Comparison of ENCODE assay signal across 31 cellular contexts in the genomic region with DNA sequence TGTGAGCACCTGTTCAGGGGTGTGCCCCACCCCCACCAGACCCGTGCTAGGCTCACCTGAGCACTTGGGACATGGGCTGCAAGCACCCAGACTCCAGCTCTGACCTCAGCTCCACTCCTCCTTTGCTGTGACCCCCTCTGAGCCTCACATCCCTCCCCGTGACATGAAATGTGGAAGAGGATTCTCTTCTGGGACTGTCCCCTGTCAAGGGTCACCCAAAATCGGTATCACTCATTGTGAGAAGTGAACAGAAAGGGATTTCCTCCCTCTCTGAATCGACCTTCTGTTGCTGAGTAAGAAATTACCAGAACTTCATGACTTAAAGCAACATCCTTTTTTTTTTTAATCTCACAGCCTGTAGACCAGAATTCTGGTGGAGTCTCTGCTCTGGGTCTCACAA. TPM values are rescaled to one million over a fixed set of nuclear protein-coding genes. Genes with fewer than 3 reads are reported as not detected.
DNase-seq lines count a peak whose midpoint lies in the region; ATAC-seq lines count a peak whose summit lies in the region.
"Had no signal": no experiment of that assay in that cellular context is flagged by ENCODE, and none has a peak within 500 bp of the region (broad histone marks: within the 10 kb centered on the region; RNA-seq: fewer than 3 reads in every experiment).

No MANE protein-coding gene starts in this region.

- DNase-seq in activated T-cell treated with anti-CD3 and anti-CD28 coated beads, Interleukin-2, amount 50 U/mL, for 72 hours, result no peak
- DNase-seq in activated T-cell treated with anti-CD3 and anti-CD28 coated beads for 4 hours (no peak), islet precursor cell (no peak), COLO829 (ENCODE audit: low spot score) (no peak)
- no peak for DNase-seq in activated T-helper 1 cell treated with anti-CD3 and anti-CD28 coated beads, Interleukin-12 subunit alpha, Interleukin-12 subunit beta, Interleukin-2, Interleukin-4 antibody, amounts not matched to agents 30 ng/mL and 10 ng/mL and 1 ng/mL, durations not matched to agents 14 hours and 24 hours and 36 hours (ENCODE audit: low spot score)
- DNase-seq: activated CD8-positive, alpha-beta memory T cell treated with anti-CD3 and anti-CD28 coated beads for 24 hours; activated gamma-delta T cell; activated naive CD8-positive, alpha-beta T cell treated with anti-CD3 and anti-CD28 coated beads, Interleukin-2, amount 50 U/mL, for 24 hours; caudate nucleus; CD4-positive, CD25-positive, alpha-beta regulatory T cell; cortex of kidney; DMS79 treated with DMSO at 0.1 percent for 48 hours; effector memory CD8-positive, alpha-beta T cell; erythroblast; GF-D8; glutamatergic neuron; HFFc6; Karpas-422; NCI-H1417; NCI-H2081; NCI-H774; nephron progenitor cell; SIG-M5; stimulated activated naive CD4-positive, alpha-beta T cell; upper lobe of right lung had no signal

- no peak overlapping the region for H3K4me3 Mint-ChIP-seq in activated T-cell treated with anti-CD3 and anti-CD28 coated beads, Interleukin-2, amount 50 U/mL, for 72 hours
- H3K4me3 Mint-ChIP-seq in activated T-helper 1 cell treated with anti-CD3 and anti-CD28 coated beads, Interleukin-12 subunit alpha, Interleukin-12 subunit beta, Interleukin-2, Interleukin-4 antibody, amounts not matched to agents 30 ng/mL and 10 ng/mL and 1 ng/mL, durations not matched to agents 14 hours and 24 hours and 36 hours, result no peak overlapping the region
- H3K4me3 Mint-ChIP-seq: activated naive CD8-positive, alpha-beta T cell treated with anti-CD3 and anti-CD28 coated beads, Interleukin-2, amount 50 U/mL, for 24 hours; CD4-positive, CD25-positive, alpha-beta regulatory T cell; effector memory CD8-positive, alpha-beta T cell; GM23338; HFFc6; nephron progenitor cell had no signal

- intact Hi-C loops in activated T-helper 1 cell treated with anti-CD3 and anti-CD28 coated beads, Interleukin-12 subunit alpha, Interleukin-12 subunit beta, Interleukin-2, Interleukin-4 antibody, amounts not matched to agents 30 ng/mL and 10 ng/mL and 1 ng/mL, durations not matched to agents 14 hours and 24 hours and 36 hours (cut with micrococcal nuclease), result loop anchor here (10.0 kb wide), 1 partner anchor 125 kb away; no protein-coding TSS in a partner anchor

- H3K9me3 Mint-ChIP-seq in activated T-cell treated with anti-CD3 and anti-CD28 coated beads, Interleukin-2, amount 50 U/mL, for 72 hours, result peaks cover 0 to 5% of the 10 kb centered on the region in 2 donors
- peaks cover 4% of the 10 kb centered on the region for H3K9me3 Mint-ChIP-seq in activated T-helper 1 cell treated with anti-CD3 and anti-CD28 coated beads, Interleukin-12 subunit alpha, Interleukin-12 subunit beta, Interleukin-2, Interleukin-4 antibody, amounts not matched to agents 30 ng/mL and 10 ng/mL and 1 ng/mL, durations not matched to agents 14 hours and 24 hours and 36 hours
- H3K9me3 Mint-ChIP-seq: activated naive CD8-positive, alpha-beta T cell treated with anti-CD3 and anti-CD28 coated beads, Interleukin-2, amount 50 U/mL, for 24 hours; effector memory CD8-positive, alpha-beta T cell had no signal

- H3K4me1 Mint-ChIP-seq in activated T-cell treated with anti-CD3 and anti-CD28 coated beads, Interleukin-2, amount 50 U/mL, for 72 hours (ENCODE audit: low read depth), result peaks cover 15% of the 10 kb centered on the region
- no peaks in the 10 kb centered on the region for H3K4me1 Mint-ChIP-seq in activated T-helper 1 cell treated with anti-CD3 and anti-CD28 coated beads, Interleukin-12 subunit alpha, Interleukin-12 subunit beta, Interleukin-2, Interleukin-4 antibody, amounts not matched to agents 30 ng/mL and 10 ng/mL and 1 ng/mL, durations not matched to agents 14 hours and 24 hours and 36 hours (ENCODE audit: low read depth)
- H3K4me1 Mint-ChIP-seq: activated naive CD8-positive, alpha-beta T cell treated with anti-CD3 and anti-CD28 coated beads, Interleukin-2, amount 50 U/mL, for 24 hours had no signal

- peak; percentile 56 to 84 for ATAC-seq in activated T-cell treated with anti-CD3 and anti-CD28 coated beads, Interleukin-2, amount 50 U/mL, for 72 hours (replicated peaks in 1 of 2)
- ATAC-seq in HG02870 (IDR thresholded peaks at IDR 0.05; ENCODE audit: unreplicated experiment) (peak; percentile 48), GM21717 (IDR thresholded peaks at IDR 0.05; ENCODE audit: unreplicated experiment) (no peak), HG02571 (IDR thresholded peaks at IDR 0.05; ENCODE audit: unreplicated experiment) (no peak)
- ATAC-seq: activated naive CD8-positive, alpha-beta T cell treated with anti-CD3 and anti-CD28 coated beads, Interleukin-2, amount 50 U/mL, for 24 hours; effector memory CD8-positive, alpha-beta T cell; GM23338; HepG2; upper lobe of right lung had no signal

- H3K36me3 Mint-ChIP-seq in activated T-cell treated with anti-CD3 and anti-CD28 coated beads, Interleukin-2, amount 50 U/mL, for 72 hours (ENCODE audit: insufficient read depth in 2 of 2), result peaks cover 2% of the 10 kb centered on the region in 2 donors
- H3K36me3 Mint-ChIP-seq in activated T-helper 1 cell treated with anti-CD3 and anti-CD28 coated beads, Interleukin-12 subunit alpha, Interleukin-12 subunit beta, Interleukin-2, Interleukin-4 antibody, amounts not matched to agents 30 ng/mL and 10 ng/mL and 1 ng/mL, durations not matched to agents 14 hours and 24 hours and 36 hours (ENCODE audit: low read depth), result no peaks in the 10 kb centered on the region
- H3K36me3 Mint-ChIP-seq: CD4-positive, CD25-positive, alpha-beta regulatory T cell had no signal

- H3K27ac Mint-ChIP-seq in activated T-cell treated with anti-CD3 and anti-CD28 coated beads, Interleukin-2, amount 50 U/mL, for 72 hours, result no peak overlapping the region
- peak overlapping the region; percentile 44 for H3K27ac Mint-ChIP-seq in activated T-helper 1 cell treated with anti-CD3 and anti-CD28 coated beads, Interleukin-12 subunit alpha, Interleukin-12 subunit beta, Interleukin-2, Interleukin-4 antibody, amounts not matched to agents 30 ng/mL and 10 ng/mL and 1 ng/mL, durations not matched to agents 14 hours and 24 hours and 36 hours
- H3K27ac Mint-ChIP-seq: activated naive CD8-positive, alpha-beta T cell treated with anti-CD3 and anti-CD28 coated beads, Interleukin-2, amount 50 U/mL, for 24 hours; CD4-positive, CD25-positive, alpha-beta regulatory T cell; effector memory CD8-positive, alpha-beta T cell; GM23338; HFFc6 had no signal

- peaks cover 26% of the 10 kb centered on the region for H3K27me3 Mint-ChIP-seq in activated T-cell treated with anti-CD3 and anti-CD28 coated beads, Interleukin-2, amount 50 U/mL, for 72 hours (ENCODE audit: low read depth)
- H3K27me3 Mint-ChIP-seq in activated T-helper 1 cell treated with anti-CD3 and anti-CD28 coated beads, Interleukin-12 subunit alpha, Interleukin-12 subunit beta, Interleukin-2, Interleukin-4 antibody, amounts not matched to agents 30 ng/mL and 10 ng/mL and 1 ng/mL, durations not matched to agents 14 hours and 24 hours and 36 hours (ENCODE audit: insufficient read depth), result peaks cover 27% of the 10 kb centered on the region

RNA-seq across cellular contexts. Expression of a gene that starts 6.2 kb away (rescaled TPM):
- total RNA-seq in activated T-cell treated with anti-CD3 and anti-CD28 coated beads, Interleukin-2, amount 50 U/mL, for 72 hours, result 1 to 10 TPM in 1 of 2 donors, under 1 TPM in 1; 0.38 to 2.4 TPM
- total RNA-seq in activated T-helper 1 cell treated with anti-CD3 and anti-CD28 coated beads, Interleukin-12 subunit alpha, Interleukin-12 subunit beta, Interleukin-2, Interleukin-4 antibody, amounts not matched to agents 30 ng/mL and 10 ng/mL and 1 ng/mL, durations not matched to agents 14 hours and 24 hours and 36 hours, result 0.15 and 0.18 TPM in 2 replicates
- total RNA-seq: T-helper 2 cell treated with Interferon-gamma antibody and Interleukin-4, amounts not matched to agents 100 ng/mL and 5 ng/mL, for 36 hours had no signal

Comparison
In these comparisons a context has a peak if more than half of its experiments do, and no peak if none do; other contexts are left out.
1. ATAC-seq: peak in activated T-cell treated with anti-CD3 and anti-CD28 coated beads, Interleukin-2, amount 50 U/mL, for 72 hours (2 of 2) and HG02870 (single experiment); none in GM21717 (single experiment) and HG02571 (single experiment).